8 cellular contexts compared by ENCODE assay signal in the genomic region with DNA sequence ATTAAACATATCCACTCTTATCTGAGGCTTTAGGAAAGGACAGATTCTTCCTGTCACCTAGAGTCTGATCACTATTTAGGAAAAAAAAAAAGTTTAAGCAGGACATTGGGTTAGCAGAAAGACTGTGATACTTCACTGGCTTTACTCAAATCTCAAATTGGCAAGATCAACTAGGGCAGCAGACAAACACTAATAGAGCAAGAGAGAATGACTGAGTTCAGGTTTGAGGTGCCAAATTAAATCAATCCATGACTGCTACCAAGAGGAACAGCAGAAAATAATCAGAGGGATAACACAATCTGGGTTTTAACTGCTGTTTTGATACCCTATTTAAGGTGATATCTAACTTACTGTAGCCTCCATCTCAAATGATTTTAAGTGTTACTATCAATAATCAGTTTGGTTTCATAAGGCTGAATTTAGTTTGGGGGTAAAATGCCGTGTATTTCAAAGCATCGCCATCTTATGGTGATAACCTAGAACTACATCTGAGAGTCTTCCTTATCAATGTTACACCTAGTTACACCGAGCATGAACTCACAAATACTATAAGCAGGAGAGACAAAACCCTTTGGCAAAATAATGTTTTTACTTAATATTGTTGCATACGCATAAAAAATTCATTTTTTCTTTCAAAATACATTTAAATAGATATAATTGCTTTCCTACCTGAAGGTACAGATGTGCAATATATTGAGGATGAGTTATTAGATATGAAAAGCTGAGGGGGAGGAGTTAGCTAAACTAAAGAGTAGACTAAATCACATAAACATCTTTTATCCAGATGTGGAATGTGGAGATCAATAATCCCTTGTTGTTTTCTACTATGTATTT.
DNase-seq lines count a peak whose midpoint lies in the region; TF ChIP-seq lines count a peak whose summit lies in the region.

No MANE protein-coding gene starts in this region.

- CTCF ChIA-PET in HEK293T (lab: Yijun Ruan, JAX): interaction anchor here (0.6 kb wide), 1 partner anchor 397 kb away, joined by 5 read pairs; no protein-coding TSS in a partner anchor

- TF ChIP-seq CTCF in epithelial cell of esophagus (IDR thresholded peaks at IDR 0.05; ENCODE audit: insufficient read depth, low read depth, low read length, missing control alignments): peak; percentile 59
- TF ChIP-seq CTCF in testis (IDR thresholded peaks at IDR 0.05): peak in 2 of 3 experiments; percentile 38 to 50

- no peaks in the 10 kb centered on the region for H3K4me1 ChIP-seq in testis

- no peak for TF ChIP-seq POLR2A in testis (IDR thresholded peaks at IDR 0.05)

- H3K4me3 ChIP-seq in epithelial cell of esophagus (ENCODE audit: low read length) (no peak overlapping the region), testis (no peak overlapping the region)

- H3K9me3 ChIP-seq in testis: no peaks in the 10 kb centered on the region

- POLR2A ChIA-PET in HEK293T (lab: Yijun Ruan, JAX): no interaction called here

- intact Hi-C loops in testis (cut with DNase I; ENCODE audit: low total_unique reads): no loop called here

- DNase-seq in COR-L47 (lab: John Stamatoyannopoulos, UW): peak; percentile 18
- DNase-seq in HEK293T (ENCODE audit: extremely low spot score): peak; percentile 20
- DNase-seq in NCI-H69 (lab: John Stamatoyannopoulos, UW): peak; percentile 83
- DNase-seq in epithelial cell of esophagus (ENCODE audit: low read depth): peak; percentile 43
- DNase-seq in testis: no peak
- no peak for DNase-seq in stimulated activated CD8-positive, alpha-beta memory T cell treated with anti-CD3 and anti-CD28 coated beads, Interleukin-4, amount 100 ng/mL, for 48 hours
- DNase-seq in activated gamma-delta T cell treated with Interleukin-2 at 50 U/mL for 16 hours: no peak
- DNase-seq in effector CD8-positive, alpha-beta T cell (lab: John Stamatoyannopoulos, UW): no peak

- no peaks in the 10 kb centered on the region for H3K36me3 ChIP-seq in testis (ENCODE audit: low read depth, missing control alignments)

- H3K27me3 ChIP-seq in testis: no peaks in the 10 kb centered on the region

- 18 to 20% methylated on average over 4 of the region's 4 CpGs for WGBS in testis, 2 donors

- H3K27ac ChIP-seq in testis: no peak overlapping the region

TF ChIP-seq in HEK293T, 16 proteins besides CTCF, POLR2A, EP300 and RAD21:
- TF ChIP-seq LEF1 (IDR thresholded peaks at IDR 0.05; ENCODE audit: borderline replicate concordance) (no peak), ELF4 (IDR thresholded peaks at IDR 0.05) (no peak), SP1 (IDR thresholded peaks at IDR 0.05) (no peak), SUZ12 (IDR thresholded peaks at IDR 0.05) (no peak), FOXM1 (IDR thresholded peaks at IDR 0.05; ENCODE audit: borderline replicate concordance) (no peak), L3MBTL2 (conservative IDR thresholded peaks at IDR 0.05) (no peak), FOXK2 (IDR thresholded peaks at IDR 0.05) (no peak), NFRKB (IDR thresholded peaks at IDR 0.05) (no peak), ZNF384 (IDR thresholded peaks at IDR 0.05) (no peak), HDGF (IDR thresholded peaks at IDR 0.05; ENCODE audit: borderline replicate concordance) (no peak), BHLHE40 (IDR thresholded peaks at IDR 0.05; ENCODE audit: borderline replicate concordance) (no peak), CTBP1 (IDR thresholded peaks at IDR 0.05; ENCODE audit: borderline replicate concordance) (no peak), FOXA1 (IDR thresholded peaks at IDR 0.05) (no peak), TARDBP (IDR thresholded peaks at IDR 0.05) (no peak)
- TF ChIP-seq, protein P1, sequence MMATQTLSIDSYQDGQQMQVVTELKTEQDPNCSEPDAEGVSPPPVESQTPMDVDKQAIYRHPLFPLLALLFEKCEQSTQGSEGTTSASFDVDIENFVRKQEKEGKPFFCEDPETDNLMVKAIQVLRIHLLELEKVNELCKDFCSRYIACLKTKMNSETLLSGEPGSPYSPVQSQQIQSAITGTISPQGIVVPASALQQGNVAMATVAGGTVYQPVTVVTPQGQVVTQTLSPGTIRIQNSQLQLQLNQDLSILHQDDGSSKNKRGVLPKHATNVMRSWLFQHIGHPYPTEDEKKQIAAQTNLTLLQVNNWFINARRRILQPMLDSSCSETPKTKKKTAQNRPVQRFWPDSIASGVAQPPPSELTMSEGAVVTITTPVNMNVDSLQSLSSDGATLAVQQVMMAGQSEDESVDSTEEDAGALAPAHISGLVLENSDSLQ (IDR thresholded peaks at IDR 0.05): no peak

Comparison
In these comparisons a context has a peak if more than half of its experiments do, and no peak if none do; other contexts are left out.
1. DNase-seq: peak in COR-L47 (single experiment), HEK293T (single experiment), NCI-H69 (single experiment) and epithelial cell of esophagus (single experiment); none in testis (single experiment), stimulated activated CD8-positive, alpha-beta memory T cell treated with anti-CD3 and anti-CD28 coated beads, Interleukin-4, amount 100 ng/mL, for 48 hours (single experiment), activated gamma-delta T cell treated with Interleukin-2 at 50 U/mL for 16 hours (single experiment) and effector CD8-positive, alpha-beta T cell (single experiment).